1 cellular context compared by ENCODE assay signal in the genomic region with DNA sequence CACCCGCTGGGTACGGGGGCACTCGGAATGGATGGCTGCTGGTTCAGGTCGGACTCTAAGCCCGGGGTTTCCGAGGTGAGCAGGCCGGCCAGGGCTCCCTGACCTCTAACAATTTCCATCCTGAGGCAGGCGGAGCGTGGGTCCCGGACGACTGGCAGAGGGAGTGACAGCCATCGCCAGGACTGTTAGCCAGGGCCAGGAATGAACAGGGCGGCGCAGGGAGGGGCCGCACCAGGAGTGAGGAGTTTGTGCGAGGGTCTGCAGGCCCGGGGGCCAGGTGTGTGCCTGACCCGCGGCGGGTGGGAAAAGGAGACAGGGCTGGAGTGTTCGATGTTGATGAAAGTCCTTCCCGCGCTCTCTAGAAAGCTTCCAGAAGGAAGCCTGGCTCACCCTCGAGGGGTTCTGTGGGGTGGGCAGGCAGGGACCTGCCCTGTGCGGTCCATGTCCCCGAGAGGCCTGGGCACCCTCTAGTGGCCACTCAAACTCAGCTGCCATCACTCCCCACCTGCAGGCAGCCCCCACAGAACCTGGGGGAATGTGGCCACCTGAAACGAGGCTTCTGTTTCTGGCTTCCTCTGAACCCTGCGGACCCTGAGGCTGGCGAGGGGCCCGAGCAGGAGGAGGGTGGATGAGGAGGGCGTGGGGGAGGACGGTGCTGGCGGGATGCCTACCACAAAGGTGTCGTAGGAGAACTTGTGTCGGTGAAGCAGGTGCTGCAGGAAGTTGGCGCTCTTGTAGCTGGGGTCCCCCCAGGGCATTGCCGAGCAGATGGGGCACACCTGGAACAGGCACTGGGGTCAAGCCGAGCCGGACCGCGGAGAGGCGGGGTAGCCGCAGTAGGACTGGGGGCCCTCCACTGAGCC.
TF ChIP-seq lines count a peak whose summit lies in the region.

No MANE protein-coding gene starts in this region.

TF ChIP-seq in IMR-90, 13 proteins besides CTCF, POLR2A, EP300 and RAD21:
- TF ChIP-seq MXI1 (IDR thresholded peaks at IDR 0.05; ENCODE audit: borderline replicate concordance, low read depth, low read length) (no peak), BHLHE40 (IDR thresholded peaks at IDR 0.05; ENCODE audit: low read depth, low read length) (no peak), SMC3 (IDR thresholded peaks at IDR 0.05; ENCODE audit: low read depth, low read length) (no peak)
TF ChIP-seq in IMR-90: peak in this region for 0.
